In the genomic region with DNA sequence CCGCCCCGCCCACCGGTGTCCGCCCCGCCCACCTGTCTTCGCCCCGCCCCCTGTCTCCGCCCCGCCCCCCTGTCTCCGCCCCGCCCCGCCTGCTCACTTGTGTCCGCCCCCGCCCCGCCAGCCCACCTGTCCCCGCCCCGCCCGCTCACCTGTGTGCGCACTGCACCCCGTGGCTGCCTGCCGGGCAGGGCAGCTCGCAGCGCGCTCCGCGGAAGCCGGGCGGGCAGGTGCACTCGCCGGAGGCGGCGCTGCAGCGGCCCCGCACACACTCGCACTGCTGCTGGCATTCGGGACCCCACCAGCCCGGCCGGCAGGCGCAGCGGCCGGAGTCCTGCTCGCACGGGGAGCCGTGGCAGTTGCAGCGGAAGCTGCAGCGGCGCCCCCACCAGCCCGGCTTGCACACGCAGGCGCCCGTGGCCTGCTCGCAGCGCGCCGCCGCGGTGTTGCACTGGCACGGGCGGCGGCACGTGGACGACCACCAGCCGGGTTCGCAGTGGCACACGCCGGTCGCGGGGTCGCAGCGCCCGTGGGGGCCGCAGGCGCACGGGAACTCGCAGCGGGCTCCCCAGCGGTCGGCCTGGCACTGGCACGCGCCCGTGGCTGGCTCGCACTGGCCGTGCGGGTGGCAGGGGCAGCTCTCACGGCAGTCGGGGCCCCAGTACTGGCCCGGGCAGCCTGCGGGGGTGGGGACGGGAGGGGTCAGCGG, we compare ENCODE assay signal across 8 cellular contexts. TPM values are rescaled to one million over a fixed set of nuclear protein-coding genes. Genes with fewer than 3 reads are reported as not detected.
DNase-seq lines count a peak whose midpoint lies in the region; TF ChIP-seq lines count a peak whose summit lies in the region.

No MANE protein-coding gene starts in this region.

- H3K4me2 ChIP-seq in PC-9 = peak overlapping the region; percentile 87

- peak overlapping the region; percentile 86 for H3K4me3 ChIP-seq in PC-9
- peak overlapping the region; percentile 58 for H3K4me3 ChIP-seq in adipocyte (ENCODE audit: low read length)
- H3K4me3 ChIP-seq in iPS-11a (ENCODE audit: low read depth, low read length) = peak overlapping the region; percentile 34

- BruUV-seq in PC-9 (replicated peaks; lab: Mats Ljungman, UMichigan) = no TSS peak

- CTCF ChIA-PET in PC-9 (lab: Charles Lee) = interaction anchor here (0.5 to 0.6 kb wide), 2 partner anchors 11 to 83 kb away, joined by 3 read pairs; no protein-coding TSS in a partner anchor

- H3K9me2 ChIP-seq in PC-9 (ENCODE audit: insufficient read depth) = no peaks in the 10 kb centered on the region

- H3K27me3 ChIP-seq in PC-9 (ENCODE audit: insufficient read depth, low read depth) (no peaks in the 10 kb centered on the region), adipocyte (replicated peaks; ENCODE audit: control insufficient read depth, insufficient read depth, low read length) (no peaks in the 10 kb centered on the region)

- no peak; the same call in 1 of the 2 replicates for TF ChIP-seq CTCF in PC-9 (conservative IDR thresholded peaks at IDR 0.05)

- no peaks in the 10 kb centered on the region for H4K20me1 ChIP-seq in PC-9 (ENCODE audit: insufficient read depth)

- H3F3A ChIP-seq in PC-9 (ENCODE audit: insufficient read depth, low read depth) = peaks cover 8% of the 10 kb centered on the region; the same call in 1 of the 2 replicates

- peak overlapping the region; percentile 79 for H2AFZ ChIP-seq in PC-9

- peak; percentile 47 for DNase-seq in NCI-H82 (lab: John Stamatoyannopoulos, UW)
- DNase-seq in NCI-H82 treated with DMSO at 0.1 percent for 48 hours (lab: John Stamatoyannopoulos, UW; ENCODE audit: unreplicated experiment) = no peak
- peak; percentile 72 to 89 for DNase-seq in PC-9
- DNase-seq in adipocyte (ENCODE audit: low read depth) = peak; percentile 31
- DNase-seq in stimulated activated CD4-positive, alpha-beta T cell treated with anti-CD3 and anti-CD28 coated beads, Interleukin-1b, Interleukin-23, amount 100 ng/mL, for 24 hours (ENCODE audit: low read depth in 4 of 4, low spot score in 1 of 4) = peak in 3 of 4 experiments; percentile 32 to 38 (median 36)
- no peak for DNase-seq in AG08395 (ENCODE audit: low spot score)
- no peak for DNase-seq in inferior parietal cortex (ENCODE audit: extremely low spot score)

- no peaks in the 10 kb centered on the region for H3K36me3 ChIP-seq in PC-9 (ENCODE audit: low read depth)
- H3K36me3 ChIP-seq in adipocyte (ENCODE audit: control insufficient read depth, insufficient read depth, low read length, severe bottlenecking) = peaks cover 16% of the 10 kb centered on the region

- no peaks in the 10 kb centered on the region for H3K9me3 ChIP-seq in PC-9 (ENCODE audit: insufficient read depth, low read depth)
- H3K9me3 ChIP-seq in adipocyte (ENCODE audit: control insufficient read depth, low read length) = no peaks in the 10 kb centered on the region

- no peaks in the 10 kb centered on the region for H3K79me2 ChIP-seq in PC-9 (ENCODE audit: low read depth)

- no peak overlapping the region for H3K27ac ChIP-seq in PC-9

- POLR2A ChIA-PET in PC-9 (lab: Charles Lee; ENCODE audit: unreplicated experiment) = interaction anchor here (0.6 to 0.8 kb wide), 3 partner anchors 81 to 376 kb away, joined by 3 to 10 read pairs (median 5); a partner anchor contains a TSS

- H3K4me1 ChIP-seq in PC-9 (replicated peaks; ENCODE audit: insufficient read depth) (peaks cover 24% of the 10 kb centered on the region), adipocyte (ENCODE audit: control insufficient read depth, insufficient read depth, low read length) (peaks cover 17% of the 10 kb centered on the region)

- intact Hi-C loops in PC-9 (cut with micrococcal nuclease; ENCODE audit: unreplicated experiment) = loop anchor here (2.0 to 10.0 kb wide), 3 partner anchors 81 to 761 kb away; a partner anchor contains a TSS

- peak overlapping the region; percentile 42 for H3K9ac ChIP-seq in adipocyte (ENCODE audit: low read length)

RNA-seq across cellular contexts. Expression of a gene that starts 2.1 kb away (rescaled TPM):
- 2.2 and 2.7 TPM in 2 replicates for total RNA-seq in PC-9 (2021)

RNA-seq across cellular contexts. Expression of a gene that starts 6.2 kb away (rescaled TPM):
- total RNA-seq in PC-9 (2021) = 9.6 and 11.5 TPM in 2 replicates

RNA-seq across cellular contexts. Expression of a gene that starts 14.8 kb away (rescaled TPM):
- total RNA-seq in PC-9 (2021) = 6.8 and 9.3 TPM in 2 replicates

RNA-seq across cellular contexts. Expression of a gene that starts 41.2 kb away (rescaled TPM):
- 437 and 496 TPM in 2 replicates for total RNA-seq in PC-9 (2021)

Comparison
In these comparisons a context has a peak if more than half of its experiments do, and no peak if none do; other contexts are left out.
1. DNase-seq: peak in NCI-H82 (single experiment), PC-9 (2 of 2), adipocyte (single experiment) and stimulated activated CD4-positive, alpha-beta T cell treated with anti-CD3 and anti-CD28 coated beads, Interleukin-1b, Interleukin-23, amount 100 ng/mL, for 24 hours (3 of 4); none in NCI-H82 treated with DMSO at 0.1 percent for 48 hours (single experiment), AG08395 (single experiment) and inferior parietal cortex (single experiment).
2. H3K4me3 ChIP-seq: peak in every context shown above with its lines; median percentile 86 in PC-9; 58 in adipocyte; 34 in iPS-11a.